Comparison of ENCODE assay signal across 19 cellular contexts in the genomic region with DNA sequence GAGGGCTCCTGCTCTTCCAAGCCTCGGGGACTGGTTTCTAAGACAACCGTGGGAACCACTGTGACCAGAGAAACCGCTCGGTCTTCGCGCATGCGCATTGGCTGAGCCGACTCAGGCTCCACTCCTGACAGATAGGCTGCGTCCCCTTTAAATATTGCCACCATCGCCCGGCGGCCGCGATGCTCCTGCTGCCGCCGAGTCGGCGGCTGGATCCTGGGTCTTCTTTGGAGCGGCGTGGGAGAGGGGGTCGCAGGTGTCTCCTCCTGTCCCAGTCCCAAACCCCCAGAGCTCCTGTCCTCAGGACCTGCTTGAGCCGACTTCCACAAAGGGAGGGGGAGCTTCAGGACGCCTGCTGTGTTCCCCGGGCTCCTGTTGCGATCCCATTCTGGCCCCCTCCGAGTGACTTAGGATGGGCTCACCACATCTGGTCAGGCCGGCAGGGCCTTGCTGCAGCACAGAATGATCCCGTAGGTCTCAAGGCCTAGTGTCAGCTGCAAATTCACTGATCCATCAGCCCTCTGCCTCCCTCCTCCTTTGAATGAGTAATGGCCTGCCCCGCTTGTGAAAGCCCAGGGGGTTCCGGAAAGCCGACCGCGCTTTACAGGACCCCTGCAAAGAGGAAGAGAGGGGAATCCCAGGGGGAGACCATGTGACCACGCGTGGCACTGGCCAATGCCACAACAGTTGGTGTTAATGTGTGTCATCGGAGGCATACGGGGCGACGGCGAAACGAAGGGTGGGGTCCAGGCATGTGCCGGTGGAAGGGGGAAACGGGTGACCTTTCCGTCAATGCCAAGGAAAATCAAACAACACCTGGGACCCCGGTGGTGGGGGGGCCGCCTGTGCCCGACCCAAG.
DNase-seq lines count a peak whose midpoint lies in the region; ATAC-seq and TF ChIP-seq lines count a peak whose summit lies in the region.
"Had no signal": no experiment of that assay in that cellular context is flagged by ENCODE, and none has a peak within 500 bp of the region (broad histone marks: within the 10 kb centered on the region; RNA-seq: fewer than 3 reads in every experiment).

No MANE protein-coding gene starts in this region.

- peaks cover 0 to 5% (median 0%) of the 10 kb centered on the region in 3 donors for H3K27me3 Mint-ChIP-seq in immature natural killer cell (ENCODE audit: low read depth in 3 of 3)

- peak overlapping the region; percentile 40 for H2AFZ ChIP-seq in neuronal stem cell (ENCODE audit: low read length)

- H3K9ac ChIP-seq in neuronal stem cell (ENCODE audit: low read depth, low read length, poor library complexity): peak overlapping the region; percentile 4
- H3K9ac ChIP-seq: BLaER1 treated with 17β-estradiol and CSF1 and Interleukin-3, amounts not matched to agents 10 nM and 100 nM; KMS-11 had no signal

- no peak for ATAC-seq in RWPE2 (ENCODE audit: low read depth)
- no peak for ATAC-seq in HG02610 (IDR thresholded peaks at IDR 0.05; ENCODE audit: unreplicated experiment)

- no peak overlapping the region for H3K4ac ChIP-seq in neuronal stem cell (ENCODE audit: low read length)

- H3K14ac ChIP-seq in neuronal stem cell (ENCODE audit: low read length): no peak overlapping the region

- DNase-seq in DMS 273 (lab: John Stamatoyannopoulos, UW; ENCODE audit: unreplicated experiment): peak; percentile 6
- DNase-seq in DMS 273 treated with DMSO at 0.1 percent for 48 hours (lab: John Stamatoyannopoulos, UW): no peak
- DNase-seq in H4 (ENCODE audit: low spot score): peak; percentile 68
- DNase-seq in RWPE2 (ENCODE audit: low spot score): peak; percentile 74
- DNase-seq in neuronal stem cell (ENCODE audit: low spot score): no peak
- DNase-seq in immature natural killer cell: no peak
- DNase-seq in superior temporal gyrus (ENCODE audit: extremely low spot score): no peak
- DNase-seq: activated CD4-positive, alpha-beta T cell treated with anti-CD3 and anti-CD28 coated beads for 1 hour; activated effector memory CD4-positive, alpha-beta T cell treated with Interleukin-2 at 50 U/mL for 16 hours; NCI-H1417; NCI-H345; occipital lobe; thyroid gland had no signal

- no peak overlapping the region for H2BK120ac ChIP-seq in neuronal stem cell (ENCODE audit: low read depth, low read length)

- H3K79me1 ChIP-seq in neuronal stem cell (ENCODE audit: low read depth, low read length): peaks cover 3% of the 10 kb centered on the region

- H3K9me3 Mint-ChIP-seq in immature natural killer cell: peaks cover 34 to 60% (median 39%) of the 10 kb centered on the region in 6 donors

- H3K4me2 ChIP-seq in neuronal stem cell (ENCODE audit: insufficient read depth, low read length, poor library complexity, severe bottlenecking): no peak overlapping the region
- H3K4me2 ChIP-seq: BLaER1 treated with 17β-estradiol and CSF1 and Interleukin-3, amounts not matched to agents 10 nM and 100 nM; KMS-11; smooth muscle cell had no signal

- no peak overlapping the region for H3K18ac ChIP-seq in neuronal stem cell (ENCODE audit: low read length)

- H3K4me3 ChIP-seq in RWPE2 (ENCODE audit: severe bottlenecking): no peak overlapping the region
- peak overlapping the region in 1 of 2 donors; percentile 1 for H3K4me3 ChIP-seq in neuronal stem cell (ENCODE audit: low read length in 2 of 2)
- H3K4me3 ChIP-seq: BLaER1 treated with 17β-estradiol and CSF1 and Interleukin-3, amounts not matched to agents 10 nM and 100 nM; SJSA1; smooth muscle cell; thyroid gland had no signal

- H4K91ac ChIP-seq in neuronal stem cell (ENCODE audit: low read depth, low read length, poor library complexity): no peak overlapping the region

- peak overlapping the region; percentile 60 for H2BK12ac ChIP-seq in neuronal stem cell (ENCODE audit: low read length)

- H3K23ac ChIP-seq in neuronal stem cell (ENCODE audit: low read depth, low read length, poor library complexity): peak overlapping the region; percentile 68

- H3K4me1 ChIP-seq in RWPE2 (ENCODE audit: insufficient read depth, poor library complexity, severe bottlenecking) (no peaks in the 10 kb centered on the region), neuronal stem cell (ENCODE audit: control insufficient read depth in 2 of 2, insufficient read depth in 1 of 2, low read depth in 1 of 2, low read length in 2 of 2) (no peaks in the 10 kb centered on the region)
- H3K4me1 ChIP-seq: BLaER1 treated with 17β-estradiol and CSF1 and Interleukin-3, amounts not matched to agents 10 nM and 100 nM; SJSA1; thyroid gland had no signal

- H3K36me3 ChIP-seq in RWPE2 (ENCODE audit: low read depth) (no peaks in the 10 kb centered on the region), neuronal stem cell (replicated peaks in 1 of 2; ENCODE audit: control insufficient read depth in 2 of 2, insufficient read depth in 2 of 2, low read length in 2 of 2) (no peaks in the 10 kb centered on the region)
- H3K36me3 ChIP-seq: BLaER1 treated with 17β-estradiol and CSF1 and Interleukin-3, amounts not matched to agents 10 nM and 100 nM; SJSA1; thyroid gland had no signal

- H3K27ac Mint-ChIP-seq in immature natural killer cell: no peak overlapping the region

- no peaks in the 10 kb centered on the region for H3K4me1 Mint-ChIP-seq in immature natural killer cell

- H3K9me3 ChIP-seq in RWPE2 (ENCODE audit: severe bottlenecking) (peaks cover 19% of the 10 kb centered on the region), neuronal stem cell (replicated peaks in 1 of 2; ENCODE audit: control insufficient read depth in 2 of 2, insufficient read depth in 1 of 2, low read depth in 1 of 2, low read length in 2 of 2) (peaks cover 0 to 13% of the 10 kb centered on the region in 2 donors)
- H3K9me3 ChIP-seq: thyroid gland had no signal

- no peak overlapping the region for H3K27ac ChIP-seq in RWPE2 (ENCODE audit: poor library complexity, severe bottlenecking)
- no peak overlapping the region for H3K27ac ChIP-seq in neuronal stem cell (replicated peaks; ENCODE audit: low read length)
- H3K27ac ChIP-seq: 22Rv1; BLaER1 treated with 17β-estradiol and CSF1 and Interleukin-3, amounts not matched to agents 10 nM and 100 nM; KMS-11; SJSA1; thyroid gland had no signal

- H4K8ac ChIP-seq in neuronal stem cell (ENCODE audit: low read depth, low read length): no peak overlapping the region

- H3K27me3 ChIP-seq in RWPE2 (ENCODE audit: insufficient read depth, poor library complexity, severe bottlenecking): no peaks in the 10 kb centered on the region
- H3K27me3 ChIP-seq in neuronal stem cell (ENCODE audit: control insufficient read depth in 3 of 3, insufficient read depth in 3 of 3, low read depth in 1 of 3, low read length in 3 of 3): no peaks in the 10 kb centered on the region
- H3K27me3 ChIP-seq: BLaER1 treated with 17β-estradiol and CSF1 and Interleukin-3, amounts not matched to agents 10 nM and 100 nM; SJSA1; thyroid gland had no signal

- H2BK15ac ChIP-seq in neuronal stem cell (ENCODE audit: low read length): no peak overlapping the region

- no peak overlapping the region for H2AK5ac ChIP-seq in neuronal stem cell (ENCODE audit: low read depth, low read length)

- no peak for TF ChIP-seq CTCF in RWPE2 (IDR thresholded peaks at IDR 0.05; ENCODE audit: poor library complexity, severe bottlenecking)

- no peak overlapping the region for H2BK5ac ChIP-seq in neuronal stem cell (ENCODE audit: low read length)

- WGBS in neuronal stem cell (ENCODE audit: extremely low coverage in 2 of 2, insufficient read length in 2 of 2, insufficient replicate concordance in 1 of 2), 2 donors: no CpG with 5 or more reads among the region's 47 CpGs

- no peak overlapping the region for H3K4me3 Mint-ChIP-seq in immature natural killer cell

- peaks cover 4 to 7% (median 5%) of the 10 kb centered on the region in 3 donors for H3K36me3 Mint-ChIP-seq in immature natural killer cell

Comparison
In these comparisons a context has a peak if more than half of its experiments do, and no peak if none do; other contexts are left out.
1. DNase-seq: peak in DMS 273 (single experiment), H4 (single experiment) and RWPE2 (single experiment); none in DMS 273 treated with DMSO at 0.1 percent for 48 hours (single experiment), neuronal stem cell (single experiment), immature natural killer cell (0 of 3) and superior temporal gyrus (single experiment).